ENCODE assay signal across 11 cellular contexts in the genomic region with DNA sequence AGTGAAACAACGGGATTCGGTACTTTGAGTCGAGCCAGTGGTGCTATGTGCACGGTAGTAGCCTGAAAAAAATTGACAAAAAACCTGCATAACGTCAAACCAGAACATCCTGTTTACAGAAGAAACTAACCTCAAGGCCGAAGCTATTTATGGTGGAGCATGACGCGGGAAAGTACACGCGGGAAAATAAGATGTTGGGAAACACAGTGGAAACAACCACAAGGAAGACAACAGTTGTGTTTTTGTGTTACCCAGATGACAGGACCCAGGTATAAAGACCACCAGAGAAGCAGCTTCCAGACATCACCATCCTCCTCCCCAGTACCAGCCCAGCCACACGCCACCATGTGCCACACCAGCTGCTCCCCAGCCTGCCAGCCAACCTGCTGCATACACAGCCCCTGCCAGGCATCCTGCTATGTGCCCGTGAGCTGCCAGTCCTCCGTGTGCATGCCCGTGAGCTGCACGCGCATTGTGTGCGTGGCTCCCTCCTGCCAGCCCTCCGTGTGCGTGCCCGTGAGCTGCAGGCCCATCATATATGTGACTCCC. TPM values are rescaled to one million over a fixed set of nuclear protein-coding genes. Genes with fewer than 3 reads are reported as not detected.
DNase-seq lines count a peak whose midpoint lies in the region; ATAC-seq, FAIRE-seq and TF ChIP-seq lines count a peak whose summit lies in the region.
"Had no signal": no experiment of that assay in that cellular context is flagged by ENCODE, and none has a peak within 500 bp of the region (broad histone marks: within the 10 kb centered on the region; RNA-seq: fewer than 3 reads in every experiment).

A gene with protein sequence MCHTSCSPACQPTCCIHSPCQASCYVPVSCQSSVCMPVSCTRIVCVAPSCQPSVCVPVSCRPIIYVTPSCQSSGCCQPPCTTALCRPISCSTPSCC (plus strand): TSS at position 298 of the 549 bp plus-strand sequence. CDS start 48 bp downstream, at position 346.

- peak; percentile 19; the same call in 1 of the 2 replicates for TF ChIP-seq POLR2A in H54 (IDR thresholded peaks at IDR 0.05; ENCODE audit: low read depth, low read length)

- TF ChIP-seq CTCF in foreskin fibroblast (IDR thresholded peaks at IDR 0.05; ENCODE audit: low read depth, low read length): no peak

- peaks cover 59% of the 10 kb centered on the region for H3K4me1 Mint-ChIP-seq in T-helper 1 cell treated with Interleukin-12 subunit alpha and Interleukin-12 subunit beta and Interleukin-4 antibody, amounts not matched to agents 30 μg/mL and 1 μg/mL, for 36 hours (ENCODE audit: low read depth)
- H3K4me1 Mint-ChIP-seq in activated naive CD4-positive, alpha-beta T cell treated with anti-CD3 and anti-CD28 coated beads, Interleukin-2, amount 10 ng/mL, durations not matched to agents 7 days and 5 days: peaks cover 65% of the 10 kb centered on the region
- peaks cover 34 to 47% of the 10 kb centered on the region in 2 donors for H3K4me1 Mint-ChIP-seq in natural killer cell treated with Interleukin-12 subunit alpha and Interleukin-12 subunit beta and Interleukin-15 and Interleukin-18, amount 100 ng/mL, for 72 hours (ENCODE audit: low read depth in 2 of 2)

- DNase-seq in H54 (ENCODE audit: insufficient read length, low spot score) (no peak), foreskin fibroblast (no peak), SW 1271 (lab: John Stamatoyannopoulos, UW) (no peak)
- DNase-seq in activated naive CD4-positive, alpha-beta T cell treated with anti-CD3 and anti-CD28 coated beads, Interleukin-2, amount 10 ng/mL, durations not matched to agents 7 days and 5 days: peak; percentile 68
- DNase-seq in natural killer cell treated with Interleukin-12 subunit alpha and Interleukin-12 subunit beta and Interleukin-15 and Interleukin-18, amount 100 ng/mL, for 72 hours (ENCODE audit: low spot score): no peak
- DNase-seq: Calu3, caudate nucleus, NCI-H2171 treated with DMSO at 0.1 percent for 48 hours had no signal

- CTCF ChIA-PET in activated naive CD4-positive, alpha-beta T cell treated with anti-CD3 and anti-CD28 coated beads, Interleukin-2, amount 10 ng/mL, durations not matched to agents 7 days and 5 days (lab: Charles Lee): interaction anchor here (0.6 to 1.6 kb wide), 2 partner anchors 11 to 39 kb away, joined by 3 to 4 read pairs; a partner anchor contains a TSS

- peak within 1 kb of the TSS; percentile 71 for H3K4me3 Mint-ChIP-seq in T-helper 1 cell treated with Interleukin-12 subunit alpha and Interleukin-12 subunit beta and Interleukin-4 antibody, amounts not matched to agents 30 μg/mL and 1 μg/mL, for 36 hours
- H3K4me3 Mint-ChIP-seq in activated naive CD4-positive, alpha-beta T cell treated with anti-CD3 and anti-CD28 coated beads, Interleukin-2, amount 10 ng/mL, durations not matched to agents 7 days and 5 days: peak within 1 kb of the TSS; percentile 36
- peak within 1 kb of the TSS; percentile 80 for H3K4me3 Mint-ChIP-seq in natural killer cell treated with Interleukin-12 subunit alpha and Interleukin-12 subunit beta and Interleukin-15 and Interleukin-18, amount 100 ng/mL, for 72 hours

- peaks cover 65% of the 10 kb centered on the region for H3K36me3 Mint-ChIP-seq in T-helper 1 cell treated with Interleukin-12 subunit alpha and Interleukin-12 subunit beta and Interleukin-4 antibody, amounts not matched to agents 30 μg/mL and 1 μg/mL, for 36 hours (ENCODE audit: low read depth)
- peaks cover 70% of the 10 kb centered on the region for H3K36me3 Mint-ChIP-seq in activated naive CD4-positive, alpha-beta T cell treated with anti-CD3 and anti-CD28 coated beads, Interleukin-2, amount 10 ng/mL, durations not matched to agents 7 days and 5 days
- peaks cover 17% of the 10 kb centered on the region for H3K36me3 Mint-ChIP-seq in natural killer cell treated with Interleukin-12 subunit alpha and Interleukin-12 subunit beta and Interleukin-15 and Interleukin-18, amount 100 ng/mL, for 72 hours

- peaks cover 76% of the 10 kb centered on the region for H3K9me3 Mint-ChIP-seq in T-helper 1 cell treated with Interleukin-12 subunit alpha and Interleukin-12 subunit beta and Interleukin-4 antibody, amounts not matched to agents 30 μg/mL and 1 μg/mL, for 36 hours
- peaks cover 70% of the 10 kb centered on the region for H3K9me3 Mint-ChIP-seq in activated naive CD4-positive, alpha-beta T cell treated with anti-CD3 and anti-CD28 coated beads, Interleukin-2, amount 10 ng/mL, durations not matched to agents 7 days and 5 days
- peaks cover 12% of the 10 kb centered on the region for H3K9me3 Mint-ChIP-seq in natural killer cell treated with Interleukin-12 subunit alpha and Interleukin-12 subunit beta and Interleukin-15 and Interleukin-18, amount 100 ng/mL, for 72 hours

- no peak within 1 kb of the TSS for H3K4me3 ChIP-seq in foreskin fibroblast (ENCODE audit: low read depth in 1 of 2, low read length in 2 of 2)

- peaks cover 20% of the 10 kb centered on the region for H3K27me3 Mint-ChIP-seq in T-helper 1 cell treated with Interleukin-12 subunit alpha and Interleukin-12 subunit beta and Interleukin-4 antibody, amounts not matched to agents 30 μg/mL and 1 μg/mL, for 36 hours (ENCODE audit: low read depth)
- peaks cover 6% of the 10 kb centered on the region for H3K27me3 Mint-ChIP-seq in activated naive CD4-positive, alpha-beta T cell treated with anti-CD3 and anti-CD28 coated beads, Interleukin-2, amount 10 ng/mL, durations not matched to agents 7 days and 5 days
- H3K27me3 Mint-ChIP-seq in natural killer cell treated with Interleukin-12 subunit alpha and Interleukin-12 subunit beta and Interleukin-15 and Interleukin-18, amount 100 ng/mL, for 72 hours: peaks cover 0 to 6% of the 10 kb centered on the region in 2 donors

- peak within 1 kb of the TSS; percentile 99 for H3K27ac Mint-ChIP-seq in T-helper 1 cell treated with Interleukin-12 subunit alpha and Interleukin-12 subunit beta and Interleukin-4 antibody, amounts not matched to agents 30 μg/mL and 1 μg/mL, for 36 hours
- peak within 1 kb of the TSS; percentile 97 for H3K27ac Mint-ChIP-seq in activated naive CD4-positive, alpha-beta T cell treated with anti-CD3 and anti-CD28 coated beads, Interleukin-2, amount 10 ng/mL, durations not matched to agents 7 days and 5 days
- peak within 1 kb of the TSS; percentile 69 to 75 for H3K27ac Mint-ChIP-seq in natural killer cell treated with Interleukin-12 subunit alpha and Interleukin-12 subunit beta and Interleukin-15 and Interleukin-18, amount 100 ng/mL, for 72 hours

- no peak for FAIRE-seq in H54 (lab: Jason Lieb, UNC)

- ATAC-seq in natural killer cell treated with Interleukin-12 subunit alpha and Interleukin-12 subunit beta and Interleukin-15 and Interleukin-18, amount 100 ng/mL, for 72 hours: peak; percentile 75 to 79
- ATAC-seq in HG03571 (IDR thresholded peaks at IDR 0.05; ENCODE audit: unreplicated experiment) (no peak), HG03460 (IDR thresholded peaks at IDR 0.05; ENCODE audit: unreplicated experiment) (no peak)

RNA-seq across cellular contexts. Expression of the gene that starts here (rescaled TPM):
- total RNA-seq in natural killer cell treated with Interleukin-12 subunit alpha and Interleukin-12 subunit beta and Interleukin-15 and Interleukin-18, amount 100 ng/mL, for 72 hours: not detected
- total RNA-seq: Calu3 had no signal

Comparison
In these comparisons a context has a peak if more than half of its experiments do, and no peak if none do; other contexts are left out.
1. Peak in ATAC-seq in natural killer cell treated with Interleukin-12 subunit alpha and Interleukin-12 subunit beta and Interleukin-15 and Interleukin-18, amount 100 ng/mL, for 72 hours; RNA of the gene not detected or under 1 TPM.